Comparison of ENCODE assay signal across 27 cellular contexts in genomic region chr20:46286380-46286779, GRCh38. TPM values are rescaled to one million over a fixed set of nuclear protein-coding genes. Genes with fewer than 3 reads are reported as not detected.
DNase-seq lines count a peak whose midpoint lies in the region; ATAC-seq, FAIRE-seq and TF ChIP-seq lines count a peak whose summit lies in the region.
"Had no signal": no experiment of that assay in that cellular context is flagged by ENCODE, and none has a peak within 500 bp of the region (broad histone marks: within the 10 kb centered on the region; RNA-seq: fewer than 3 reads in every experiment).

No MANE protein-coding gene starts in this region.

- no TSS peak for BruUV-seq in HepG2 (replicated peaks; lab: Mats Ljungman, UMichigan)

- TF ChIP-seq RAD21 in HepG2 (CRISPR knock-in tag; IDR thresholded peaks at IDR 0.05), result no peak

- no peak overlapping the region for H3K4me2 ChIP-seq in HepG2 (ENCODE audit: low read depth, low read length)
- H3K4me2 ChIP-seq: A549; BLaER1 treated with 17β-estradiol and CSF1 and Interleukin-3, amounts not matched to agents 10 nM and 100 nM; GM23338 had no signal

- TF ChIP-seq EP300 in HepG2 (IDR thresholded peaks at IDR 0.05; ENCODE audit: low read depth in 2 of 2, low read length in 2 of 2), result no peak
- no peak for TF ChIP-seq EP300 in HepG2 (CRISPR knock-in tag; IDR thresholded peaks at IDR 0.05; ENCODE audit: borderline replicate concordance)

- POLR2A ChIA-PET in HepG2 (lab: Yijun Ruan, JAX), result no interaction called here

- CTCF ChIA-PET in HepG2 (lab: Yijun Ruan, JAX; ENCODE audit: low intra/inter-chr PET ratio, low total read pairs), result no interaction called here

- no peak for FAIRE-seq in HepG2 (lab: Jason Lieb, UNC)
- FAIRE-seq: A549, D721Med, GM12891, GM18507 had no signal

- intact Hi-C loops in HepG2 (cut with micrococcal nuclease; ENCODE audit: unreplicated experiment) (no loop called here), right lobe of liver (cut with DNase I) (no loop called here), head of caudate nucleus (cut with DNase I) (no loop called here)

- H3K36me3 ChIP-seq in HepG2 (replicated peaks in 1 of 2; ENCODE audit: control insufficient read depth in 1 of 2, insufficient read depth in 2 of 2, low read length in 2 of 2), result no peaks in the 10 kb centered on the region
- H3K36me3 ChIP-seq in right lobe of liver, result no peaks in the 10 kb centered on the region
- H3K36me3 ChIP-seq: BE2C; BLaER1 treated with 17β-estradiol and CSF1 and Interleukin-3, amounts not matched to agents 10 nM and 100 nM had no signal

- DNase-seq in HepG2 (ENCODE audit: low spot score), result no peak
- no peak for DNase-seq in right lobe of liver
- DNase-seq in head of caudate nucleus, result peak in 22 of 42 donors; percentile 10 to 67 (median 34)
- peak; percentile 28 for DNase-seq in retina
- DNase-seq in stimulated activated CD4-positive, alpha-beta T cell treated with anti-CD3 and anti-CD28 coated beads, Interleukin-12 subunit alpha, Interleukin-12 subunit beta, amount 100 ng/mL, for 4 hours, result no peak
- DNase-seq in stimulated activated CD4-positive, alpha-beta T cell treated with anti-CD3 and anti-CD28 coated beads, Interleukin-2, amount 100 ng/mL, for 24 hours, result no peak
- no peak for DNase-seq in DMS79 (lab: John Stamatoyannopoulos, UW)
- DNase-seq: 8988T; ACHN; AML-193; BE2C; CD4-positive, alpha-beta T cell; DMS 273 treated with DMSO at 0.1 percent for 48 hours; DMS79 treated with DMSO at 0.1 percent for 48 hours; GF-D8; H9 had no signal

- no peaks in the 10 kb centered on the region for H3K79me2 ChIP-seq in HepG2 (ENCODE audit: insufficient read depth, low read length)

- H3K4me3 ChIP-seq in HepG2 (replicated peaks in 1 of 3; ENCODE audit: insufficient read depth in 1 of 3, low read depth in 2 of 3, low read length in 3 of 3), result no peak overlapping the region
- H3K4me3 ChIP-seq in right lobe of liver, result no peak overlapping the region
- H3K4me3 ChIP-seq: A549; BLaER1 treated with 17β-estradiol and CSF1 and Interleukin-3, amounts not matched to agents 10 nM and 100 nM; GM23338 had no signal

- H3K4me1 ChIP-seq in HepG2 (ENCODE audit: insufficient read depth, low read length) (no peaks in the 10 kb centered on the region), right lobe of liver (no peaks in the 10 kb centered on the region)
- H3K4me1 ChIP-seq: BE2C; BLaER1 treated with 17β-estradiol and CSF1 and Interleukin-3, amounts not matched to agents 10 nM and 100 nM had no signal

- H3K9ac ChIP-seq in HepG2 (ENCODE audit: insufficient read depth, low read depth, low read length), result no peak overlapping the region
- H3K9ac ChIP-seq: BLaER1 treated with 17β-estradiol and CSF1 and Interleukin-3, amounts not matched to agents 10 nM and 100 nM had no signal

- H3K9me3 ChIP-seq in HepG2 (ENCODE audit: low read length), result no peaks in the 10 kb centered on the region
- no peaks in the 10 kb centered on the region for H3K9me3 ChIP-seq in right lobe of liver
- H3K9me3 ChIP-seq: A549; BE2C; BLaER1 treated with 17β-estradiol and CSF1 and Interleukin-3, amounts not matched to agents 10 nM and 100 nM had no signal

- WGBS in HepG2 (ENCODE audit: low lambda C conversion rate), result 22% methylated on average over 13 of the region's 13 CpGs
- WGBS in right lobe of liver (ENCODE audit: insufficient coverage, low coverage, low lambda C conversion rate, missing lambda C conversion rate), result 65% methylated on average over 11 of the region's 13 CpGs

- ATAC-seq in HepG2, result no peak
- ATAC-seq in right lobe of liver, result no peak
- ATAC-seq: A549, GM23338, HCT116 had no signal

- no peak overlapping the region for H2AFZ ChIP-seq in HepG2 (ENCODE audit: low read length)
- H2AFZ ChIP-seq: GM23338 had no signal

- TF ChIP-seq POLR2A in HepG2 (IDR thresholded peaks at IDR 0.05; ENCODE audit: insufficient read depth in 1 of 2, low read depth in 2 of 2, low read length in 2 of 2) (no peak), right lobe of liver (IDR thresholded peaks at IDR 0.05) (no peak)

- H3K27me3 ChIP-seq in HepG2 (ENCODE audit: control insufficient read depth in 1 of 2, insufficient read depth in 2 of 2, low read length in 2 of 2) (peaks cover 17 to 87% of the 10 kb centered on the region in 2 experiments; a peak in 4 of 5 replicates), right lobe of liver (no peaks in the 10 kb centered on the region)
- H3K27me3 ChIP-seq: BE2C; BLaER1 treated with 17β-estradiol and CSF1 and Interleukin-3, amounts not matched to agents 10 nM and 100 nM had no signal

- no peaks in the 10 kb centered on the region for H4K20me1 ChIP-seq in HepG2 (ENCODE audit: insufficient read depth, low read length)

- in situ Hi-C loops in HepG2 (cut with HindIII; ENCODE audit: extremely low pct_ligation_motif_present, low pct_unique_long_range_greater_than_20kb), result no loop called here

- H3K27ac ChIP-seq in HepG2 (ENCODE audit: extremely low read length, insufficient read depth, low read length) (no peak overlapping the region), right lobe of liver (no peak overlapping the region)
- H3K27ac ChIP-seq: A549; BLaER1 treated with 17β-estradiol and CSF1 and Interleukin-3, amounts not matched to agents 10 nM and 100 nM had no signal

- TF ChIP-seq CTCF in HepG2 (CRISPR knock-in tag; IDR thresholded peaks at IDR 0.05) (no peak), right lobe of liver (IDR thresholded peaks at IDR 0.05) (no peak)

TF ChIP-seq in HepG2, 621 proteins besides CTCF, POLR2A, EP300 and RAD21:
- TF ChIP-seq EZH2 (conservative IDR thresholded peaks at IDR 0.05; ENCODE audit: low read depth, low read length), result 0 out of 2 replicates have a peak, but pooled peaks have one; percentile 64
- no peak for TF ChIP-seq ZNF207 (IDR thresholded peaks at IDR 0.05; ENCODE audit: borderline replicate concordance)

RNA-seq across cellular contexts. Expression of gene CDH22, which starts 21.9 kb away (rescaled TPM):
- total RNA-seq in HepG2 (2016; rRNA removed; fragmentation: Illumina TruSeq; extraction: Trizol), result not detected in 2 replicates
- not detected in 2 replicates for total RNA-seq in HepG2 (2016; cell fraction: cytosol; rRNA removed; fragmentation: Illumina TruSeq; extraction: Trizol; ENCODE audit: low read depth)
- not detected in 2 replicates for total RNA-seq in HepG2 (2016; cell fraction: insoluble cytoplasmic fraction; rRNA removed; fragmentation: Illumina TruSeq; extraction: Trizol)
- not detected in 2 replicates for total RNA-seq in HepG2 (2016; cell fraction: membrane; rRNA removed; fragmentation: Illumina TruSeq; extraction: Trizol)
- not detected in 2 replicates for total RNA-seq in HepG2 (2016; cell fraction: nucleus; rRNA removed; fragmentation: Illumina TruSeq; extraction: Trizol)
- polyA plus RNA-seq in HepG2 (2011; rRNA removed), result not detected in 2 replicates
- not detected in 2 replicates for polyA plus RNA-seq in HepG2 (2011; cell fraction: cytosol; rRNA removed)
- polyA plus RNA-seq in HepG2 (2011; cell fraction: nucleus; rRNA removed), result 0.10 TPM in 1 of 2 replicates, not detected in the other
- polyA plus RNA-seq in HepG2 (2012), result not detected in 2 replicates
- not detected in 2 replicates for polyA plus RNA-seq in HepG2 (2016; cell fraction: cytosol; fragmentation: Illumina TruSeq; extraction: Trizol; ENCODE audit: low read depth)
- polyA plus RNA-seq in HepG2 (2016; cell fraction: insoluble cytoplasmic fraction; fragmentation: Illumina TruSeq; extraction: Trizol; ENCODE audit: low read depth), result not detected in 2 replicates
- not detected in 2 replicates for polyA plus RNA-seq in HepG2 (2016; cell fraction: membrane; fragmentation: Illumina TruSeq; extraction: Trizol; ENCODE audit: low read depth)
- polyA plus RNA-seq in HepG2 (2016; cell fraction: nucleus; fragmentation: Illumina TruSeq; extraction: Trizol; ENCODE audit: insufficient read depth, low read depth), result not detected in 2 replicates
- 0.04 TPM in 1 of 2 replicates, not detected in the other for polyA minus RNA-seq in HepG2 (2011; rRNA and poly(A)+ RNA removed; ENCODE audit: low replicate concordance)
- not detected in 2 replicates for polyA minus RNA-seq in HepG2 (2011; cell fraction: cytosol; rRNA and poly(A)+ RNA removed)
- not detected in 2 replicates for polyA minus RNA-seq in HepG2 (2011; cell fraction: nucleus; rRNA and poly(A)+ RNA removed)
- total RNA-seq in right lobe of liver, result not detected
- total RNA-seq: CD4-positive, alpha-beta T cell; CD8-positive, alpha-beta memory T cell; G401; H4; H9 had no signal
- polyA plus RNA-seq: A549; CD14-positive monocyte; CD8-positive, alpha-beta memory T cell had no signal

Comparison
In these comparisons a context has a peak if more than half of its experiments do, and no peak if none do; other contexts are left out.
1. DNase-seq: peak in head of caudate nucleus (22 of 42) and retina (single experiment); none in HepG2 (single experiment), right lobe of liver (0 of 3), stimulated activated CD4-positive, alpha-beta T cell treated with anti-CD3 and anti-CD28 coated beads, Interleukin-12 subunit alpha, Interleukin-12 subunit beta, amount 100 ng/mL, for 4 hours (single experiment), stimulated activated CD4-positive, alpha-beta T cell treated with anti-CD3 and anti-CD28 coated beads, Interleukin-2, amount 100 ng/mL, for 24 hours (0 of 2) and DMS79 (single experiment).